Comparison of ENCODE assay signal across 1 cellular context in the genomic region with DNA sequence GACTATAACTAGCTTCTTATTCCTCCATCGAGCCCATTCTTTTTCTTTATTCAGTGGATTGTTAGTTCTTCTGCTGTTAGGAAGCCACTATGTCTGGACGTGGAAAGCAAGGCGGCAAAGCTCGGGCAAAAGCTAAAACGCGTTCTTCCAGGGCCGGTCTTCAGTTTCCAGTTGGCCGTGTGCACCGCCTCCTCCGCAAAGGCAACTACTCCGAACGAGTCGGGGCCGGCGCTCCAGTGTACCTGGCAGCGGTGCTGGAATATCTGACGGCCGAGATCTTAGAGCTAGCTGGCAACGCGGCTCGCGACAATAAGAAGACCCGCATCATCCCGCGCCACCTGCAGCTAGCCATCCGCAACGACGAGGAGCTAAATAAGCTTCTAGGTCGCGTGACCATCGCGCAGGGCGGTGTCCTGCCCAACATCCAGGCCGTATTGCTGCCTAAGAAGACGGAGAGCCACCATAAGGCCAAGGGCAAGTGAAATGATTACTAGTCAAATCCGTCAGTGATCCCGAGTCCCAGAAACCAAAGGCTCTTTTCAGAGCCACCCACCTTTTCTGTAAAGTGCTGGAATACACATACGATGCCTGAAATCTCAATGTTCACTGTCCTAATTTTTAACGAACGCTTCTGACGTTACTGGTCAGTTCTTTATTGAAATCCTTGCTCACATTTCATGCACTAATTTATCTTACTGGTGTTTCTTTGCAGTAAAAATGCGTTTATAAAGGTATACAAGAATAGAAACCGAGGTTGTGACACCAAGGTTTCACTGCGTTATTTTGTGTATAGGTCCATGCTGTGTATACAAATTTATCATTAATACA.
TF ChIP-seq lines count a peak whose summit lies in the region.

No MANE protein-coding gene starts in this region.

TF ChIP-seq in K562, 482 proteins besides CTCF, POLR2A, EP300 and RAD21 (continued from another document):
- TF ChIP-seq GTF3C2 (IDR thresholded peaks at IDR 0.05; ENCODE audit: borderline replicate concordance, extremely low read depth, insufficient read length): no peak
- peak; percentile 89 for TF ChIP-seq POLR2AphosphoS2 (IDR thresholded peaks at IDR 0.05; ENCODE audit: low read length)
- peak; percentile 64 to 81; a peak in 3 of 4 replicates for TF ChIP-seq FOXK2 (conservative IDR thresholded peaks at IDR 0.05 in 1 of 2, IDR thresholded peaks at IDR 0.05 in 1 of 2; ENCODE audit: low read depth in 2 of 2)
- TF ChIP-seq ZNF165 (CRISPR knock-in tag; IDR thresholded peaks at IDR 0.05; ENCODE audit: borderline replicate concordance): no peak
- peak; percentile 49 for TF ChIP-seq MEF2D (tag; conservative IDR thresholded peaks at IDR 0.05; ENCODE audit: low read depth)
- TF ChIP-seq, protein P1, sequence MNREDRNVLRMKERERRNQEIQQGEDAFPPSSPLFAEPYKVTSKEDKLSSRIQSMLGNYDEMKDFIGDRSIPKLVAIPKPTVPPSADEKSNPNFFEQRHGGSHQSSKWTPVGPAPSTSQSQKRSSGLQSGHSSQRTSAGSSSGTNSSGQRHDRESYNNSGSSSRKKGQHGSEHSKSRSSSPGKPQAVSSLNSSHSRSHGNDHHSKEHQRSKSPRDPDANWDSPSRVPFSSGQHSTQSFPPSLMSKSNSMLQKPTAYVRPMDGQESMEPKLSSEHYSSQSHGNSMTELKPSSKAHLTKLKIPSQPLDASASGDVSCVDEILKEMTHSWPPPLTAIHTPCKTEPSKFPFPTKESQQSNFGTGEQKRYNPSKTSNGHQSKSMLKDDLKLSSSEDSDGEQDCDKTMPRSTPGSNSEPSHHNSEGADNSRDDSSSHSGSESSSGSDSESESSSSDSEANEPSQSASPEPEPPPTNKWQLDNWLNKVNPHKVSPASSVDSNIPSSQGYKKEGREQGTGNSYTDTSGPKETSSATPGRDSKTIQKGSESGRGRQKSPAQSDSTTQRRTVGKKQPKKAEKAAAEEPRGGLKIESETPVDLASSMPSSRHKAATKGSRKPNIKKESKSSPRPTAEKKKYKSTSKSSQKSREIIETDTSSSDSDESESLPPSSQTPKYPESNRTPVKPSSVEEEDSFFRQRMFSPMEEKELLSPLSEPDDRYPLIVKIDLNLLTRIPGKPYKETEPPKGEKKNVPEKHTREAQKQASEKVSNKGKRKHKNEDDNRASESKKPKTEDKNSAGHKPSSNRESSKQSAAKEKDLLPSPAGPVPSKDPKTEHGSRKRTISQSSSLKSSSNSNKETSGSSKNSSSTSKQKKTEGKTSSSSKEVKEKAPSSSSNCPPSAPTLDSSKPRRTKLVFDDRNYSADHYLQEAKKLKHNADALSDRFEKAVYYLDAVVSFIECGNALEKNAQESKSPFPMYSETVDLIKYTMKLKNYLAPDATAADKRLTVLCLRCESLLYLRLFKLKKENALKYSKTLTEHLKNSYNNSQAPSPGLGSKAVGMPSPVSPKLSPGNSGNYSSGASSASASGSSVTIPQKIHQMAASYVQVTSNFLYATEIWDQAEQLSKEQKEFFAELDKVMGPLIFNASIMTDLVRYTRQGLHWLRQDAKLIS (CRISPR knock-in tag; IDR thresholded peaks at IDR 0.05): peak; percentile 96
- TF ChIP-seq NFE2 (IDR thresholded peaks at IDR 0.05; ENCODE audit: low read depth): 0 out of 2 replicates have a peak, but pooled peaks have one; percentile 28
- no peak for TF ChIP-seq ZNF134 (CRISPR knock-in tag; conservative IDR thresholded peaks at IDR 0.05)
TF ChIP-seq in K562: peak in this region for 254.
